8 cellular contexts compared by ENCODE assay signal in genomic region chr18:62717059-62717849, GRCh38. TPM values are rescaled to one million over a fixed set of nuclear protein-coding genes. Genes with fewer than 3 reads are reported as not detected.
DNase-seq lines count a peak whose midpoint lies in the region; ATAC-seq and TF ChIP-seq lines count a peak whose summit lies in the region.

No MANE protein-coding gene starts in this region.

- no peaks in the 10 kb centered on the region for H3K9me3 ChIP-seq in muscle layer of duodenum (ENCODE audit: control insufficient read depth in 1 of 2, low read length in 2 of 2)
- no peaks in the 10 kb centered on the region for H3K9me3 ChIP-seq in thymus (ENCODE audit: control insufficient read depth)

- H3K27ac ChIP-seq in ACC112 (ENCODE audit: low read depth, low read length) (no peak overlapping the region), GM23338 (ENCODE audit: low read depth) (no peak overlapping the region), epithelial cell of prostate (peak overlapping the region; percentile 81), muscle layer of duodenum (ENCODE audit: low read length) (peak overlapping the region; percentile 61), thymus (ENCODE audit: low read depth) (no peak overlapping the region)

- whole genome bisulfite sequencing in thymus = 1% methylated on average over 24 of the region's 24 CpGs

- peaks cover 25% of the 10 kb centered on the region for H3K36me3 Mint-ChIP-seq in GM23338 (ENCODE audit: low read depth)

- H3K27me3 ChIP-seq in ACC112 (ENCODE audit: insufficient read depth, low read length) (no peaks in the 10 kb centered on the region), GM23338 (ENCODE audit: insufficient read depth) (no peaks in the 10 kb centered on the region), muscle layer of duodenum (ENCODE audit: low read depth, low read length) (no peaks in the 10 kb centered on the region), thymus (ENCODE audit: control insufficient read depth, insufficient read depth) (no peaks in the 10 kb centered on the region)

- ATAC-seq in GM23338 (peak; percentile 11), GM18873 (IDR thresholded peaks at IDR 0.05; ENCODE audit: low FRiP score, unreplicated experiment) (no peak)

- TF ChIP-seq CTCF in GM23338 (conservative IDR thresholded peaks at IDR 0.05; ENCODE audit: low read depth in 2 of 2) = no peak

- no peaks in the 10 kb centered on the region for H3K36me3 ChIP-seq in ACC112 (ENCODE audit: insufficient read depth, low read length)
- no peaks in the 10 kb centered on the region for H3K36me3 ChIP-seq in GM23338 (ENCODE audit: insufficient read depth)
- H3K36me3 ChIP-seq in muscle layer of duodenum (ENCODE audit: control insufficient read depth in 1 of 2, insufficient read depth in 2 of 2, low read length in 2 of 2) = no peaks in the 10 kb centered on the region
- H3K36me3 ChIP-seq in thymus (ENCODE audit: control insufficient read depth, insufficient read depth) = no peaks in the 10 kb centered on the region

- H3F3A ChIP-seq in GM23338 (replicated peaks; ENCODE audit: low read depth) = no peaks in the 10 kb centered on the region

- peaks cover 18% of the 10 kb centered on the region for H3K27me3 Mint-ChIP-seq in GM23338 (ENCODE audit: insufficient read depth, low read depth, poor library complexity)

- H3K4me2 ChIP-seq in GM23338 = peak overlapping the region; percentile 82

- H3K4me3 Mint-ChIP-seq in GM23338 = peak overlapping the region; percentile 96

- H3K4me3 ChIP-seq in ACC112 (ENCODE audit: low read depth, low read length) (peak overlapping the region; percentile 84), GM23338 (peak overlapping the region; percentile 65), muscle layer of duodenum (ENCODE audit: low read depth in 1 of 2, low read length in 2 of 2) (peak overlapping the region; percentile 77 to 82), thymus (ENCODE audit: low read length) (peak overlapping the region; percentile 96)

- peaks cover 6% of the 10 kb centered on the region; the same call in 1 of the 3 replicates for H3K9me3 Mint-ChIP-seq in GM23338

- H3K9me2 ChIP-seq in GM23338 (ENCODE audit: insufficient read depth) = no peaks in the 10 kb centered on the region

- H3K79me2 ChIP-seq in ACC112 (ENCODE audit: control insufficient read depth, insufficient read depth, low read length, unreplicated experiment) = peaks cover 3% of the 10 kb centered on the region
- peaks cover 54% of the 10 kb centered on the region for H3K79me2 ChIP-seq in GM23338 (replicated peaks; ENCODE audit: insufficient read depth)

- H4K20me1 ChIP-seq in GM23338 (replicated peaks; ENCODE audit: insufficient read depth) = peaks cover 17% of the 10 kb centered on the region

- peaks cover 21% of the 10 kb centered on the region for H3K4me1 ChIP-seq in ACC112 (ENCODE audit: control insufficient read depth, insufficient read depth, low read length, unreplicated experiment)
- H3K4me1 ChIP-seq in GM23338 (ENCODE audit: insufficient read depth) = peaks cover 43% of the 10 kb centered on the region
- H3K4me1 ChIP-seq in muscle layer of duodenum (ENCODE audit: control insufficient read depth in 1 of 2, insufficient read depth in 2 of 2, low read length in 2 of 2) = peaks cover 4 to 29% of the 10 kb centered on the region in 2 donors
- peaks cover 10% of the 10 kb centered on the region for H3K4me1 ChIP-seq in thymus (ENCODE audit: control insufficient read depth, insufficient read depth, low read length)

- DNase-seq in GM23338 (ENCODE audit: low spot score) (peak; percentile 70), NOMO-1 (lab: John Stamatoyannopoulos, UW; ENCODE audit: unreplicated experiment in 2 of 2) (peak; percentile 42 to 59), epithelial cell of prostate (ENCODE audit: low read depth, low spot score) (peak; percentile 83)
- peak; percentile 54 for DNase-seq in activated CD8-positive, alpha-beta memory T cell treated with anti-CD3 and anti-CD28 coated beads, Interleukin-2, amount 50 U/mL, for 48 hours

- H3K4me1 Mint-ChIP-seq in GM23338 = peaks cover 44% of the 10 kb centered on the region

- peak overlapping the region; percentile 68 for H3K27ac Mint-ChIP-seq in GM23338

- H2AFZ ChIP-seq in ACC112 (ENCODE audit: low read length, unreplicated experiment) (peak overlapping the region; percentile 9), GM23338 (no peak overlapping the region)

TF ChIP-seq in GM23338, 12 proteins besides CTCF, POLR2A, EP300 and RAD21 (continues in another document):
- TF ChIP-seq ZNF114 (CRISPR knock-in tag; IDR thresholded peaks at IDR 0.05) = no peak
- TF ChIP-seq EZH2 (IDR thresholded peaks at IDR 0.05; ENCODE audit: low read depth, unreplicated experiment) = no peak
- no peak for TF ChIP-seq REST (IDR thresholded peaks at IDR 0.05; ENCODE audit: unreplicated experiment)
- no peak for TF ChIP-seq POLR2AphosphoS5 (IDR thresholded peaks at IDR 0.05; ENCODE audit: low read depth)
- no peak for TF ChIP-seq NANOG (IDR thresholded peaks at IDR 0.05; ENCODE audit: borderline replicate concordance)

RNA-seq across cellular contexts. Expression of gene PHLPP1, which starts 1.9 kb away (rescaled TPM):
- total RNA-seq in GM23338 (2014; rRNA removed; shearing (Covaris generic)) = 72.5 and 73.6 TPM in 2 replicates
- polyA plus RNA-seq in GM23338 (2016; fragmentation: Nextera tagmentation; extraction: Ambion mirVana) (15.7 and 16.3 TPM in 2 replicates), thymus (3.2 TPM)

Comparison
In these comparisons a context has a peak if more than half of its experiments do, and no peak if none do; other contexts are left out.
1. H3K27ac ChIP-seq: peak in epithelial cell of prostate (single experiment) and muscle layer of duodenum (single experiment); none in ACC112 (single experiment), GM23338 (single experiment) and thymus (single experiment).
2. Peak in every context shown above with its lines, with median percentiles within 50 percentile points of each other: H3K4me3 ChIP-seq and DNase-seq.